In genomic region chr11:125263268-125263790, GRCh38 we compare ENCODE assay signal across 1 cellular context.
TF ChIP-seq lines count a peak whose summit lies in the region.

No MANE protein-coding gene starts in this region.

TF ChIP-seq in WTC11, 78 proteins besides CTCF, POLR2A, EP300 and RAD21 (continued from another document and continues in another):
- TF ChIP-seq ZBTB43 (CRISPR knock-in tag; IDR thresholded peaks at IDR 0.05) (peak; percentile 64; the same call in 1 of the 2 replicates), USF2 (CRISPR knock-in tag; IDR thresholded peaks at IDR 0.05) (no peak), EMX1 (CRISPR knock-in tag; IDR thresholded peaks at IDR 0.05) (no peak), STAT6 (CRISPR knock-in tag; conservative IDR thresholded peaks at IDR 0.05; ENCODE audit: low read depth) (no peak), CREB1 (CRISPR knock-in tag; IDR thresholded peaks at IDR 0.05) (peak; percentile 63; the same call in 1 of the 2 replicates), NR2C2 (CRISPR knock-in tag; IDR thresholded peaks at IDR 0.05) (no peak), CREM (CRISPR knock-in tag; IDR thresholded peaks at IDR 0.05) (peak; percentile 19; the same call in 1 of the 2 replicates), ZNF423 (CRISPR knock-in tag; IDR thresholded peaks at IDR 0.05) (peak; percentile 68), RORB (CRISPR knock-in tag; IDR thresholded peaks at IDR 0.05) (no peak), OVOL2 (CRISPR knock-in tag; IDR thresholded peaks at IDR 0.05; ENCODE audit: borderline replicate concordance) (no peak), TCF7 (CRISPR knock-in tag; IDR thresholded peaks at IDR 0.05; ENCODE audit: low read depth) (0 out of 2 replicates have a peak, but pooled peaks have one; percentile 66), USF1 (CRISPR knock-in tag; IDR thresholded peaks at IDR 0.05) (no peak), MXD4 (CRISPR knock-in tag; IDR thresholded peaks at IDR 0.05; ENCODE audit: borderline replicate concordance) (no peak), IRF2 (CRISPR knock-in tag; IDR thresholded peaks at IDR 0.05; ENCODE audit: borderline replicate concordance, low read depth) (no peak), GTF2I (CRISPR knock-in tag; conservative IDR thresholded peaks at IDR 0.05) (no peak), NR1H2 (CRISPR knock-in tag; IDR thresholded peaks at IDR 0.05) (no peak), FOXP1 (CRISPR knock-in tag; IDR thresholded peaks at IDR 0.05; ENCODE audit: borderline replicate concordance) (peak; percentile 70), CBFB (CRISPR knock-in tag; IDR thresholded peaks at IDR 0.05; ENCODE audit: low read depth) (no peak), ZNF121 (CRISPR knock-in tag; IDR thresholded peaks at IDR 0.05) (no peak), ZNF219 (CRISPR knock-in tag; IDR thresholded peaks at IDR 0.05; ENCODE audit: borderline replicate concordance) (no peak), RELA (CRISPR knock-in tag; IDR thresholded peaks at IDR 0.05; ENCODE audit: borderline replicate concordance) (no peak), PRDM15 (CRISPR knock-in tag; IDR thresholded peaks at IDR 0.05) (0 out of 2 replicates have a peak, but pooled peaks have one; percentile 41), ESRRA (CRISPR knock-in tag; IDR thresholded peaks at IDR 0.05; ENCODE audit: borderline replicate concordance) (no peak), ZNF671 (CRISPR knock-in tag; IDR thresholded peaks at IDR 0.05) (no peak), FOXK1 (CRISPR knock-in tag; IDR thresholded peaks at IDR 0.05) (no peak), NFE2L1 (CRISPR knock-in tag; IDR thresholded peaks at IDR 0.05) (peak; percentile 82; the same call in 1 of the 2 replicates), MLX (CRISPR knock-in tag; IDR thresholded peaks at IDR 0.05) (no peak), CDX4 (CRISPR knock-in tag; IDR thresholded peaks at IDR 0.05; ENCODE audit: borderline replicate concordance) (no peak), MYBL2 (CRISPR knock-in tag; IDR thresholded peaks at IDR 0.05) (no peak; the same call in 1 of the 2 replicates)
- TF ChIP-seq, protein P1, sequence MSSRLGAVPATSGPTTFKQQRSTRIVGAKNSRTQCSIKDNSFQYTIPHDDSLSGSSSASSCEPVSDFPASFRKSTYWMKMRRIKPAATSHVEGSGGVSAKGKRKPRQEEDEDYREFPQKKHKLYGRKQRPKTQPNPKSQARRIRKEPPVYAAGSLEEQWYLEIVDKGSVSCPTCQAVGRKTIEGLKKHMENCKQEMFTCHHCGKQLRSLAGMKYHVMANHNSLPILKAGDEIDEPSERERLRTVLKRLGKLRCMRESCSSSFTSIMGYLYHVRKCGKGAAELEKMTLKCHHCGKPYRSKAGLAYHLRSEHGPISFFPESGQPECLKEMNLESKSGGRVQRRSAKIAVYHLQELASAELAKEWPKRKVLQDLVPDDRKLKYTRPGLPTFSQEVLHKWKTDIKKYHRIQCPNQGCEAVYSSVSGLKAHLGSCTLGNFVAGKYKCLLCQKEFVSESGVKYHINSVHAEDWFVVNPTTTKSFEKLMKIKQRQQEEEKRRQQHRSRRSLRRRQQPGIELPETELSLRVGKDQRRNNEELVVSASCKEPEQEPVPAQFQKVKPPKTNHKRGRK (CRISPR knock-in tag; IDR thresholded peaks at IDR 0.05; ENCODE audit: borderline replicate concordance) = no peak
- TF ChIP-seq, protein P2, sequence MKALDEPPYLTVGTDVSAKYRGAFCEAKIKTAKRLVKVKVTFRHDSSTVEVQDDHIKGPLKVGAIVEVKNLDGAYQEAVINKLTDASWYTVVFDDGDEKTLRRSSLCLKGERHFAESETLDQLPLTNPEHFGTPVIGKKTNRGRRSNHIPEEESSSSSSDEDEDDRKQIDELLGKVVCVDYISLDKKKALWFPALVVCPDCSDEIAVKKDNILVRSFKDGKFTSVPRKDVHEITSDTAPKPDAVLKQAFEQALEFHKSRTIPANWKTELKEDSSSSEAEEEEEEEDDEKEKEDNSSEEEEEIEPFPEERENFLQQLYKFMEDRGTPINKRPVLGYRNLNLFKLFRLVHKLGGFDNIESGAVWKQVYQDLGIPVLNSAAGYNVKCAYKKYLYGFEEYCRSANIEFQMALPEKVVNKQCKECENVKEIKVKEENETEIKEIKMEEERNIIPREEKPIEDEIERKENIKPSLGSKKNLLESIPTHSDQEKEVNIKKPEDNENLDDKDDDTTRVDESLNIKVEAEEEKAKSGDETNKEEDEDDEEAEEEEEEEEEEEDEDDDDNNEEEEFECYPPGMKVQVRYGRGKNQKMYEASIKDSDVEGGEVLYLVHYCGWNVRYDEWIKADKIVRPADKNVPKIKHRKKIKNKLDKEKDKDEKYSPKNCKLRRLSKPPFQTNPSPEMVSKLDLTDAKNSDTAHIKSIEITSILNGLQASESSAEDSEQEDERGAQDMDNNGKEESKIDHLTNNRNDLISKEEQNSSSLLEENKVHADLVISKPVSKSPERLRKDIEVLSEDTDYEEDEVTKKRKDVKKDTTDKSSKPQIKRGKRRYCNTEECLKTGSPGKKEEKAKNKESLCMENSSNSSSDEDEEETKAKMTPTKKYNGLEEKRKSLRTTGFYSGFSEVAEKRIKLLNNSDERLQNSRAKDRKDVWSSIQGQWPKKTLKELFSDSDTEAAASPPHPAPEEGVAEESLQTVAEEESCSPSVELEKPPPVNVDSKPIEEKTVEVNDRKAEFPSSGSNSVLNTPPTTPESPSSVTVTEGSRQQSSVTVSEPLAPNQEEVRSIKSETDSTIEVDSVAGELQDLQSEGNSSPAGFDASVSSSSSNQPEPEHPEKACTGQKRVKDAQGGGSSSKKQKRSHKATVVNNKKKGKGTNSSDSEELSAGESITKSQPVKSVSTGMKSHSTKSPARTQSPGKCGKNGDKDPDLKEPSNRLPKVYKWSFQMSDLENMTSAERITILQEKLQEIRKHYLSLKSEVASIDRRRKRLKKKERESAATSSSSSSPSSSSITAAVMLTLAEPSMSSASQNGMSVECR (CRISPR knock-in tag; IDR thresholded peaks at IDR 0.05; ENCODE audit: borderline replicate concordance) = no peak
- TF ChIP-seq, protein P3, sequence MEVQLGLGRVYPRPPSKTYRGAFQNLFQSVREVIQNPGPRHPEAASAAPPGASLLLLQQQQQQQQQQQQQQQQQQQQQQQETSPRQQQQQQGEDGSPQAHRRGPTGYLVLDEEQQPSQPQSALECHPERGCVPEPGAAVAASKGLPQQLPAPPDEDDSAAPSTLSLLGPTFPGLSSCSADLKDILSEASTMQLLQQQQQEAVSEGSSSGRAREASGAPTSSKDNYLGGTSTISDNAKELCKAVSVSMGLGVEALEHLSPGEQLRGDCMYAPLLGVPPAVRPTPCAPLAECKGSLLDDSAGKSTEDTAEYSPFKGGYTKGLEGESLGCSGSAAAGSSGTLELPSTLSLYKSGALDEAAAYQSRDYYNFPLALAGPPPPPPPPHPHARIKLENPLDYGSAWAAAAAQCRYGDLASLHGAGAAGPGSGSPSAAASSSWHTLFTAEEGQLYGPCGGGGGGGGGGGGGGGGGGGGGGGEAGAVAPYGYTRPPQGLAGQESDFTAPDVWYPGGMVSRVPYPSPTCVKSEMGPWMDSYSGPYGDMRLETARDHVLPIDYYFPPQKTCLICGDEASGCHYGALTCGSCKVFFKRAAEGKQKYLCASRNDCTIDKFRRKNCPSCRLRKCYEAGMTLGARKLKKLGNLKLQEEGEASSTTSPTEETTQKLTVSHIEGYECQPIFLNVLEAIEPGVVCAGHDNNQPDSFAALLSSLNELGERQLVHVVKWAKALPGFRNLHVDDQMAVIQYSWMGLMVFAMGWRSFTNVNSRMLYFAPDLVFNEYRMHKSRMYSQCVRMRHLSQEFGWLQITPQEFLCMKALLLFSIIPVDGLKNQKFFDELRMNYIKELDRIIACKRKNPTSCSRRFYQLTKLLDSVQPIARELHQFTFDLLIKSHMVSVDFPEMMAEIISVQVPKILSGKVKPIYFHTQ (CRISPR knock-in tag; IDR thresholded peaks at IDR 0.05) = no peak
- TF ChIP-seq, protein P4, sequence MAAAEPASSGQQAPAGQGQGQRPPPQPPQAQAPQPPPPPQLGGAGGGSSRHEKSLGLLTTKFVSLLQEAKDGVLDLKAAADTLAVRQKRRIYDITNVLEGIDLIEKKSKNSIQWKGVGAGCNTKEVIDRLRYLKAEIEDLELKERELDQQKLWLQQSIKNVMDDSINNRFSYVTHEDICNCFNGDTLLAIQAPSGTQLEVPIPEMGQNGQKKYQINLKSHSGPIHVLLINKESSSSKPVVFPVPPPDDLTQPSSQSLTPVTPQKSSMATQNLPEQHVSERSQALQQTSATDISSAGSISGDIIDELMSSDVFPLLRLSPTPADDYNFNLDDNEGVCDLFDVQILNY (CRISPR knock-in tag; IDR thresholded peaks at IDR 0.05) = peak; percentile 65; the same call in 1 of the 2 replicates
